In genomic region chr22:17192186-17192585, GRCh38 we compare ENCODE assay signal across 2 cellular contexts.
TF ChIP-seq lines count a peak whose summit lies in the region.

No MANE protein-coding gene starts in this region.

TF ChIP-seq in H1, 55 proteins besides CTCF, POLR2A, EP300 and RAD21:
- TF ChIP-seq TEAD4 (IDR thresholded peaks at IDR 0.05; ENCODE audit: low read depth, low read length) (no peak), TAF1 (IDR thresholded peaks at IDR 0.05; ENCODE audit: low read depth, low read length) (no peak), HDAC6 (IDR thresholded peaks at IDR 0.05; ENCODE audit: low read depth, low read length) (no peak), NRF1 (IDR thresholded peaks at IDR 0.05; ENCODE audit: low read depth, low read length) (no peak), YY1 (IDR thresholded peaks at IDR 0.05; ENCODE audit: low read depth, low read length) (no peak), SUZ12 (IDR thresholded peaks at IDR 0.05; ENCODE audit: low read length) (no peak), SP1 (IDR thresholded peaks at IDR 0.05; ENCODE audit: low read depth, low read length) (no peak), KDM5A (IDR thresholded peaks at IDR 0.05; ENCODE audit: low read length) (no peak), KDM1A (IDR thresholded peaks at IDR 0.05; ENCODE audit: borderline replicate concordance, low read length) (no peak), TAF7 (optimal IDR thresholded peaks at IDR 0.05; ENCODE audit: borderline replicate concordance, low read depth, low read length) (no peak), RXRA (IDR thresholded peaks at IDR 0.05; ENCODE audit: insufficient read depth, low read depth, low read length) (no peak), CHD2 (IDR thresholded peaks at IDR 0.05; ENCODE audit: low read length) (no peak), SAP30 (IDR thresholded peaks at IDR 0.05; ENCODE audit: insufficient read depth, insufficient replicate concordance, low read length) (no peak), NANOG (IDR thresholded peaks at IDR 0.05; ENCODE audit: insufficient read depth, low read depth, low read length, poor library complexity, severe bottlenecking) (no peak), POLR2AphosphoS5 (IDR thresholded peaks at IDR 0.05; ENCODE audit: low read depth, low read length) (no peak), FOSL1 (IDR thresholded peaks at IDR 0.05; ENCODE audit: insufficient read depth, low read depth, low read length) (no peak), EZH2 (IDR thresholded peaks at IDR 0.05; ENCODE audit: low read depth, low read length, severe bottlenecking) (no peak), CBX8 (IDR thresholded peaks at IDR 0.05; ENCODE audit: borderline replicate concordance, low read depth, low read length) (no peak), MAFK (IDR thresholded peaks at IDR 0.05; ENCODE audit: low read depth, low read length) (no peak), ZNF274 (IDR thresholded peaks at IDR 0.05; ENCODE audit: borderline replicate concordance, extremely low read depth, low read length) (no peak)

TF ChIP-seq in GM12891, 5 proteins besides CTCF, POLR2A, EP300 and RAD21:
- TF ChIP-seq PAX5 (IDR thresholded peaks at IDR 0.05; ENCODE audit: insufficient read depth, low read length, severe bottlenecking) (no peak), TAF1 (IDR thresholded peaks at IDR 0.05; ENCODE audit: low read depth, low read length) (no peak), POU2F2 (IDR thresholded peaks at IDR 0.05; ENCODE audit: low read depth, low read length) (no peak), POLR2AphosphoS5 (IDR thresholded peaks at IDR 0.05; ENCODE audit: low read depth, low read length) (no peak), SPI1 (IDR thresholded peaks at IDR 0.05; ENCODE audit: low read depth, low read length) (no peak)
TF ChIP-seq in GM12891: peak in this region for 0.
